Comparison of ENCODE assay signal across 11 cellular contexts in genomic region chr2:39411186-39411944, GRCh38. TPM values are rescaled to one million over a fixed set of nuclear protein-coding genes. Genes with fewer than 3 reads are reported as not detected.
DNase-seq lines count a peak whose midpoint lies in the region; ATAC-seq and TF ChIP-seq lines count a peak whose summit lies in the region.
"Had no signal": no experiment of that assay in that cellular context is flagged by ENCODE, and none has a peak within 500 bp of the region (broad histone marks: within the 10 kb centered on the region; RNA-seq: fewer than 3 reads in every experiment).

No MANE protein-coding gene starts in this region.

- peak overlapping the region; percentile 27 for H3K4me3 ChIP-seq in epithelial cell of proximal tubule (ENCODE audit: low read depth, low read length)
- peak overlapping the region in 1 of 3 donors; percentile 26 for H3K4me3 ChIP-seq in skeletal muscle tissue (ENCODE audit: low read length in 3 of 3)

- H3K9ac ChIP-seq in skeletal muscle tissue (ENCODE audit: low read depth in 1 of 3, low read length in 3 of 3): no peak overlapping the region

- no peaks in the 10 kb centered on the region for H3K27me3 ChIP-seq in skeletal muscle tissue (ENCODE audit: control insufficient read depth in 3 of 3, insufficient read depth in 3 of 3, low read length in 3 of 3)

- no peak for ATAC-seq in HG03342 (IDR thresholded peaks at IDR 0.05; ENCODE audit: unreplicated experiment)

- no peak for TF ChIP-seq CTCF in epithelial cell of proximal tubule (conservative IDR thresholded peaks at IDR 0.05; ENCODE audit: low read depth, low read length)

- peak; percentile 16 for DNase-seq in DMS 273 (lab: John Stamatoyannopoulos, UW; ENCODE audit: unreplicated experiment)
- no peak for DNase-seq in DMS 273 treated with DMSO at 0.1 percent for 48 hours (lab: John Stamatoyannopoulos, UW)
- DNase-seq in NCI-H226: peak; percentile 47
- DNase-seq in epithelial cell of proximal tubule (ENCODE audit: low read depth): peak; percentile 95
- no peak for DNase-seq in GDM1 (lab: John Stamatoyannopoulos, UW)
- DNase-seq in NCI-H2081 treated with DMSO at 0.1 percent for 48 hours (lab: John Stamatoyannopoulos, UW): no peak
- DNase-seq: NCI-H1694 treated with DMSO at 0.1 percent for 48 hours; stimulated activated CD4-positive, alpha-beta T cell treated with anti-CD3 and anti-CD28 coated beads, Interleukin-2, amount 100 ng/mL, for 24 hours had no signal

- no peaks in the 10 kb centered on the region for H3K36me3 ChIP-seq in skeletal muscle tissue (ENCODE audit: control insufficient read depth in 3 of 3, insufficient read depth in 3 of 3, low read length in 3 of 3)

- H3K4me1 ChIP-seq in skeletal muscle tissue (ENCODE audit: control insufficient read depth in 3 of 3, insufficient read depth in 3 of 3, low read length in 3 of 3): peaks cover 10 to 43% (median 39%) of the 10 kb centered on the region in 3 donors

- no peaks in the 10 kb centered on the region for H3K9me3 ChIP-seq in skeletal muscle tissue (ENCODE audit: control insufficient read depth in 3 of 3, low read length in 3 of 3)

- peak overlapping the region; percentile 9 for H3K27ac ChIP-seq in skeletal muscle tissue (ENCODE audit: low read depth, low read length)
- H3K27ac ChIP-seq: 22Rv1 had no signal

RNA-seq across cellular contexts. Expression of gene MAP4K3, which starts 25.7 kb away (rescaled TPM):
- total RNA-seq in epithelial cell of proximal tubule (18.3 and 25.1 TPM in 2 replicates), skeletal muscle tissue (59.5 TPM)

Comparison
In these comparisons a context has a peak if more than half of its experiments do, and no peak if none do; other contexts are left out.
1. DNase-seq: peak in DMS 273 (single experiment), NCI-H226 (single experiment) and epithelial cell of proximal tubule (single experiment); none in DMS 273 treated with DMSO at 0.1 percent for 48 hours (single experiment), GDM1 (single experiment) and NCI-H2081 treated with DMSO at 0.1 percent for 48 hours (single experiment).